21 cellular contexts compared by ENCODE assay signal in the genomic region with DNA sequence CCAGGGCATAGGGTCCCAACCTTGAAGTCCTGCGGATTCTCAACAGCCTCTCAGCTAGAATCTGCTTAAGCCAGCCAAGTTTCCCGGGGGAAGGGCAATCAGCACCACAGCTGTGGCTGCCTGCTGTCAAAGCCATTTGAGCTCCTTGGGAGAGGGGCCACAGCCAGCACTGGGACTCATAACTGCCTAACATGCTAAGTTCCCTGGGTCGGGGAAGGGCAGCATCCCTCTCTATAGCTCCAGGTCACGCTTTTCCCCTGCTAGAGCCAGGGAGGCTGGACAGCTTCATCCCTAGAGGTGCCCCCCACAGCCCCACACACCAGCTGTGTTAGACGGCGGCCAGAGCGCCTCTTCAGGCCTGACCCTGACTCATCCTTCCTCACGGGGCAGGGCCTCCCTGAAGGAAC. TPM values are rescaled to one million over a fixed set of nuclear protein-coding genes. Genes with fewer than 3 reads are reported as not detected.
"Had no signal": no experiment of that assay in that cellular context is flagged by ENCODE, and none has a peak within 500 bp of the region (broad histone marks: within the 10 kb centered on the region; RNA-seq: fewer than 3 reads in every experiment).

No MANE protein-coding gene starts in this region.

- H3K27me3 Mint-ChIP-seq: activated CD4-positive, alpha-beta T cell treated with anti-CD3 and anti-CD28 coated beads, Interleukin-2, amount 10 ng/mL, durations not matched to agents 7 days and 5 days; activated naive CD8-positive, alpha-beta T cell treated with anti-CD3 and anti-CD28 coated beads, Interleukin-2, amount 10 ng/mL, durations not matched to agents 7 days and 5 days; naive thymus-derived CD4-positive, alpha-beta T cell; T-helper 17 cell had no signal

- H3K9me3 ChIP-seq: mucosa of descending colon, vagina had no signal

- H3K4me1 Mint-ChIP-seq: activated CD4-positive, alpha-beta T cell treated with anti-CD3 and anti-CD28 coated beads, Interleukin-2, amount 10 ng/mL, durations not matched to agents 7 days and 5 days; activated naive CD8-positive, alpha-beta T cell treated with anti-CD3 and anti-CD28 coated beads, Interleukin-2, amount 10 ng/mL, durations not matched to agents 7 days and 5 days; naive thymus-derived CD4-positive, alpha-beta T cell; T-helper 17 cell had no signal

- H3K4me3 ChIP-seq: esophagus squamous epithelium, mucosa of descending colon, tibial nerve, vagina had no signal

- H3K36me3 Mint-ChIP-seq: activated naive CD8-positive, alpha-beta T cell treated with anti-CD3 and anti-CD28 coated beads, Interleukin-2, amount 10 ng/mL, durations not matched to agents 7 days and 5 days; brain had no signal

- H3K36me3 ChIP-seq: esophagus squamous epithelium, tibial nerve, vagina had no signal

- DNase-seq: activated CD4-positive, alpha-beta T cell treated with anti-CD3 and anti-CD28 coated beads, Interleukin-2, amount 10 ng/mL, durations not matched to agents 7 days and 5 days; activated CD4-positive, CD25-positive, alpha-beta regulatory T cell; activated CD8-positive, alpha-beta memory T cell treated with anti-CD3 and anti-CD28 coated beads for 24 hours; activated naive CD4-positive, alpha-beta T cell; activated naive CD8-positive, alpha-beta T cell treated with anti-CD3 and anti-CD28 coated beads, Interleukin-2, amount 10 ng/mL, durations not matched to agents 7 days and 5 days; cortex of kidney; effector CD4-positive, alpha-beta T cell; esophagus squamous epithelium; mammary epithelial cell; naive thymus-derived CD4-positive, alpha-beta T cell; stimulated activated CD4-positive, alpha-beta T cell treated with anti-CD3 and anti-CD28 coated beads, Interleukin-15, amount 100 ng/mL, for 24 hours; stimulated activated CD4-positive, alpha-beta T cell treated with anti-CD3 and anti-CD28 coated beads, Interleukin-4, amount 100 ng/mL, for 24 hours; stimulated activated naive CD4-positive, alpha-beta T cell; T-helper 17 cell had no signal

- H3K4me3 Mint-ChIP-seq: activated CD4-positive, alpha-beta T cell treated with anti-CD3 and anti-CD28 coated beads, Interleukin-2, amount 10 ng/mL, durations not matched to agents 7 days and 5 days; activated naive CD8-positive, alpha-beta T cell treated with anti-CD3 and anti-CD28 coated beads, Interleukin-2, amount 10 ng/mL, durations not matched to agents 7 days and 5 days; activated T-helper 1 cell treated with anti-CD3 and anti-CD28 coated beads, Interleukin-12 subunit alpha, Interleukin-12 subunit beta, Interleukin-2, Interleukin-4 antibody, amounts not matched to agents 30 ng/mL and 10 ng/mL and 1 ng/mL, durations not matched to agents 14 hours and 24 hours and 36 hours; brain; naive thymus-derived CD4-positive, alpha-beta T cell; T-helper 17 cell had no signal

- H3K9ac ChIP-seq: parathyroid adenoma had no signal

- FAIRE-seq: endothelial cell of umbilical vein had no signal

- H3K27ac ChIP-seq: esophagus squamous epithelium, parathyroid adenoma, tibial nerve, vagina had no signal

- H3K4me1 ChIP-seq: esophagus squamous epithelium, parathyroid adenoma, vagina had no signal

- ATAC-seq: mucosa of descending colon; naive thymus-derived CD4-positive, alpha-beta T cell; T-helper 17 cell had no signal

- H3K27ac Mint-ChIP-seq: activated CD4-positive, alpha-beta T cell treated with anti-CD3 and anti-CD28 coated beads, Interleukin-2, amount 10 ng/mL, durations not matched to agents 7 days and 5 days; activated naive CD8-positive, alpha-beta T cell treated with anti-CD3 and anti-CD28 coated beads, Interleukin-2, amount 10 ng/mL, durations not matched to agents 7 days and 5 days; activated T-helper 1 cell treated with anti-CD3 and anti-CD28 coated beads, Interleukin-12 subunit alpha, Interleukin-12 subunit beta, Interleukin-2, Interleukin-4 antibody, amounts not matched to agents 30 ng/mL and 10 ng/mL and 1 ng/mL, durations not matched to agents 14 hours and 24 hours and 36 hours; brain; naive thymus-derived CD4-positive, alpha-beta T cell; T-helper 17 cell had no signal

RNA-seq across cellular contexts. Expression of a gene that starts 49.6 kb away (rescaled TPM):
- total RNA-seq: activated CD4-positive, alpha-beta T cell treated with anti-CD3 and anti-CD28 coated beads, Interleukin-2, amount 10 ng/mL, durations not matched to agents 7 days and 5 days; activated naive CD8-positive, alpha-beta T cell treated with anti-CD3 and anti-CD28 coated beads, Interleukin-2, amount 10 ng/mL, durations not matched to agents 7 days and 5 days; activated T-helper 1 cell treated with anti-CD3 and anti-CD28 coated beads, Interleukin-12 subunit alpha, Interleukin-12 subunit beta, Interleukin-2, Interleukin-4 antibody, amounts not matched to agents 30 ng/mL and 10 ng/mL and 1 ng/mL, durations not matched to agents 14 hours and 24 hours and 36 hours; T-helper 17 cell had no signal
- polyA plus RNA-seq: naive thymus-derived CD4-positive, alpha-beta T cell had no signal
